ENCODE assay signal across 15 cellular contexts in the genomic region with DNA sequence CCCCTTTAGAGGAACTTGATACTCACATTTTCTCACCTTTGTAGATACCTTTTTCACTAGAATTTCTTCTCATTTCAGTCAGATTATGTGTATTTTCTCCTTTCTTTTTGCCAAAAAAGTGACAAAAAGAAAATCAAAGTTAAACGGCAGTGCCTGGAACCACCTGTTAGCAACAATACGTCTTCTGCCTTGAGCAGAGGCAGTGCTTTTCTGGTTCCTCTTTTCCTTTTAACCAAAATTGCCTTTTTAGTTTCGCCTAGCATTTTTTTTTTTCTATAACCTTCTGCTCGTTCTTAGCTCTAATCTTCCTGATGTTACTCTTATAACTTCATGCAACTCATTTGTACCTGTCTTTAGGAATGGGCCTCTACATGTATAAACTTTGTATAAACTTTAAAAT. TPM values are rescaled to one million over a fixed set of nuclear protein-coding genes. Genes with fewer than 3 reads are reported as not detected.
DNase-seq lines count a peak whose midpoint lies in the region; ATAC-seq, FAIRE-seq and TF ChIP-seq lines count a peak whose summit lies in the region.
"Had no signal": no experiment of that assay in that cellular context is flagged by ENCODE, and none has a peak within 500 bp of the region (broad histone marks: within the 10 kb centered on the region; RNA-seq: fewer than 3 reads in every experiment).

No MANE protein-coding gene starts in this region.

- no peaks in the 10 kb centered on the region for H3K4me1 Mint-ChIP-seq in activated naive CD8-positive, alpha-beta T cell treated with anti-CD3 and anti-CD28 coated beads, Interleukin-2, amount 50 U/mL, for 24 hours

- no peaks in the 10 kb centered on the region for H3K9me3 ChIP-seq in adrenal gland (replicated peaks in 1 of 3)
- H3K9me3 ChIP-seq: SK-N-SH had no signal

- no peak overlapping the region for H3K4me3 ChIP-seq in adrenal gland

- intact Hi-C loops in sciatic nerve (cut with DNase I) = no loop called here
- intact Hi-C loops in adrenal gland (cut with DNase I) = no loop called here

- H3K4me3 Mint-ChIP-seq in activated naive CD8-positive, alpha-beta T cell treated with anti-CD3 and anti-CD28 coated beads, Interleukin-2, amount 50 U/mL, for 24 hours = no peak overlapping the region

- H3K36me3 Mint-ChIP-seq in activated naive CD8-positive, alpha-beta T cell treated with anti-CD3 and anti-CD28 coated beads, Interleukin-2, amount 50 U/mL, for 24 hours (ENCODE audit: low read depth) = peaks cover 17% of the 10 kb centered on the region

- peaks cover 0 to 10% of the 10 kb centered on the region in 2 donors for H3K36me3 ChIP-seq in adrenal gland (replicated peaks in 1 of 2)

- 78 to 82% (median 81%) methylated on average over 4 of the region's 4 CpGs for WGBS in adrenal gland, 4 donors

- peak; percentile 86 for FAIRE-seq in GM18507 (lab: Jason Lieb, UNC)

- H3K27ac Mint-ChIP-seq in activated naive CD8-positive, alpha-beta T cell treated with anti-CD3 and anti-CD28 coated beads, Interleukin-2, amount 50 U/mL, for 24 hours = no peak overlapping the region

- H3K27me3 Mint-ChIP-seq in activated naive CD8-positive, alpha-beta T cell treated with anti-CD3 and anti-CD28 coated beads, Interleukin-2, amount 50 U/mL, for 24 hours = no peaks in the 10 kb centered on the region

- H3K27me3 ChIP-seq in adrenal gland = no peaks in the 10 kb centered on the region

- no peaks in the 10 kb centered on the region for H3K9me3 Mint-ChIP-seq in activated naive CD8-positive, alpha-beta T cell treated with anti-CD3 and anti-CD28 coated beads, Interleukin-2, amount 50 U/mL, for 24 hours

- TF ChIP-seq CTCF in adrenal gland (IDR thresholded peaks at IDR 0.05) = no peak

- DNase-seq in GM18507 (ENCODE audit: extremely low spot score, insufficient read length, low read depth) = no peak
- peak; percentile 36 for DNase-seq in NOMO-1 treated with DMSO at 0.1 percent for 48 hours (lab: John Stamatoyannopoulos, UW; ENCODE audit: unreplicated experiment)
- DNase-seq in sciatic nerve (ENCODE audit: low spot score) = no peak
- DNase-seq in substantia nigra (lab: John Stamatoyannopoulos, UW) = no peak
- no peak for DNase-seq in activated naive CD8-positive, alpha-beta T cell treated with anti-CD3 and anti-CD28 coated beads, Interleukin-2, amount 50 U/mL, for 24 hours
- DNase-seq in adrenal gland = no peak
- DNase-seq: activated CD4-positive, alpha-beta T cell treated with anti-CD3 and anti-CD28 coated beads for 48 hours; DMS79 treated with DMSO at 0.1 percent for 48 hours; NCI-H524 treated with DMSO at 0.1 percent for 48 hours; SK-N-SH had no signal

- TF ChIP-seq POLR2A in adrenal gland (IDR thresholded peaks at IDR 0.05) = no peak

- no peaks in the 10 kb centered on the region for H3K4me1 ChIP-seq in adrenal gland (replicated peaks in 1 of 2)

- ATAC-seq in GM21515 (IDR thresholded peaks at IDR 0.05; ENCODE audit: unreplicated experiment) (peak; percentile 82), HG03039 (IDR thresholded peaks at IDR 0.05; ENCODE audit: unreplicated experiment) (peak; percentile 61), sciatic nerve (no peak)
- no peak for ATAC-seq in activated naive CD8-positive, alpha-beta T cell treated with anti-CD3 and anti-CD28 coated beads, Interleukin-2, amount 50 U/mL, for 24 hours
- ATAC-seq: esophagus mucosa had no signal

- H3K27ac ChIP-seq in substantia nigra (ENCODE audit: low read depth, low read length, poor library complexity, severe bottlenecking) (no peak overlapping the region), adrenal gland (no peak overlapping the region)
- H3K27ac ChIP-seq: HL-60 had no signal

RNA-seq across cellular contexts. Expression of gene SMIM32, which starts 26.1 kb away (rescaled TPM):
- total RNA-seq in sciatic nerve = not detected
- total RNA-seq in adrenal gland = not detected
- not detected for polyA plus RNA-seq in adrenal gland
- total RNA-seq: esophagus mucosa, mononuclear cell had no signal

RNA-seq across cellular contexts. Expression of gene SMAD5, which starts 34.3 kb away (rescaled TPM):
- total RNA-seq in sciatic nerve (114 TPM), adrenal gland (10 to 100 TPM; 27.4 to 76.6 (median 53.0) TPM)
- 10 to 100 TPM in 1 of 3 donors, 1 to 10 TPM in 2; 6.4 to 31.9 (median 6.9) TPM for polyA plus RNA-seq in adrenal gland

Comparison
In these comparisons a context has a peak if more than half of its experiments do, and no peak if none do; other contexts are left out.
1. ATAC-seq: peak in GM21515 (single experiment) and HG03039 (single experiment); none in sciatic nerve (single experiment) and activated naive CD8-positive, alpha-beta T cell treated with anti-CD3 and anti-CD28 coated beads, Interleukin-2, amount 50 U/mL, for 24 hours (single experiment).